In the genomic region with DNA sequence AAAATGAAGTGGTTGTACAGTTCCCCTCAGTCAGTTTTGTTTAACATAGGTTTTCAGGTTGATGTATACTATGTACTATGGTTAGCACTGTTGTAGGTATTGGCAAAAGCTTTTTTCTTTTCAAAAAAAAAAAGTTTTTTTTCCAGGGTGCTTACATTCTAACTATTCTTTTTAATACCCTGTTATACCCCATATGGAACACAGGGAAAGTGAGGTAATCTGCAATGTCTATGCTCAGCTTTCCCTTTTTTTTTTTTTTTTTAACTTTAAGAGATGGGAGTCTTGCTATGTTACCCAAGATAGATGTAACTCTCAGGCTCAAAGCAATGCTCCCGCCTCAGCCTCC, we compare ENCODE assay signal across 8 cellular contexts. TPM values are rescaled to one million over a fixed set of nuclear protein-coding genes. Genes with fewer than 3 reads are reported as not detected.
DNase-seq lines count a peak whose midpoint lies in the region; ATAC-seq and TF ChIP-seq lines count a peak whose summit lies in the region.

No MANE protein-coding gene starts in this region.

- peak overlapping the region; percentile 77 for H3K9ac ChIP-seq in Loucy (ENCODE audit: low read depth, low read length, poor library complexity, severe bottlenecking)

- peaks cover 24 to 28% of the 10 kb centered on the region in 2 donors for H3K36me3 Mint-ChIP-seq in CD4-positive, alpha-beta memory T cell
- H3K36me3 Mint-ChIP-seq in nephron progenitor cell (ENCODE audit: low read depth), result peaks cover 56% of the 10 kb centered on the region

- no peaks in the 10 kb centered on the region for H3K36me3 ChIP-seq in CD4-positive, alpha-beta memory T cell (ENCODE audit: insufficient read depth, low read length)
- H3K36me3 ChIP-seq in Loucy (ENCODE audit: insufficient read depth, low read length), result peaks cover 40% of the 10 kb centered on the region

- H3K27ac ChIP-seq in CD4-positive, alpha-beta memory T cell (ENCODE audit: low read depth, low read length), result peak overlapping the region; percentile 78
- peak overlapping the region in 1 of 2 donors; percentile 70 for H3K27ac ChIP-seq in coronary artery

- peaks cover 15% of the 10 kb centered on the region for H3K4me1 ChIP-seq in CD4-positive, alpha-beta memory T cell (ENCODE audit: insufficient read depth, low read length)
- H3K4me1 ChIP-seq in Loucy (ENCODE audit: insufficient read depth, low read length, poor library complexity, severe bottlenecking), result peaks cover 14% of the 10 kb centered on the region

- peak overlapping the region; percentile 80 to 99 (median 98) for H3K27ac Mint-ChIP-seq in CD4-positive, alpha-beta memory T cell
- H3K27ac Mint-ChIP-seq in nephron progenitor cell, result peak overlapping the region; percentile 100

- intact Hi-C loops in CD4-positive, alpha-beta memory T cell (cut with micrococcal nuclease), result loop anchor here (1.0 to 5.0 kb wide), 5 partner anchors 67 to 725 kb away; a partner anchor contains a TSS

- peaks cover 37% of the 10 kb centered on the region for H3K79me2 ChIP-seq in Loucy (ENCODE audit: insufficient read depth, low read length)

- H4K20me1 ChIP-seq in Loucy (ENCODE audit: insufficient read depth, low read length, poor library complexity, severe bottlenecking), result no peaks in the 10 kb centered on the region

- H3K27me3 Mint-ChIP-seq in CD4-positive, alpha-beta memory T cell, result no peaks in the 10 kb centered on the region
- H3K27me3 Mint-ChIP-seq in nephron progenitor cell (ENCODE audit: low read depth, poor library complexity), result no peaks in the 10 kb centered on the region

- H2AFZ ChIP-seq in Loucy (ENCODE audit: low read length), result peak overlapping the region; percentile 80

- peaks cover 9 to 20% (median 11%) of the 10 kb centered on the region in 4 donors for H3K4me1 Mint-ChIP-seq in CD4-positive, alpha-beta memory T cell
- peaks cover 28% of the 10 kb centered on the region for H3K4me1 Mint-ChIP-seq in nephron progenitor cell

- DNase-seq in CD4-positive, alpha-beta memory T cell, result no peak
- DNase-seq in coronary artery (ENCODE audit: low spot score), result no peak
- DNase-seq in nephron progenitor cell, result no peak
- DNase-seq in midbrain (lab: John Stamatoyannopoulos, UW), result no peak
- no peak for DNase-seq in NCI-H226

- H3K9me2 ChIP-seq in Loucy (replicated peaks; ENCODE audit: low read depth, low read length), result no peaks in the 10 kb centered on the region

- TF ChIP-seq CTCF in Loucy (conservative IDR thresholded peaks at IDR 0.05; ENCODE audit: low read length) (no peak), coronary artery (IDR thresholded peaks at IDR 0.05) (no peak), nephron progenitor cell (IDR thresholded peaks at IDR 0.05) (no peak)

- H3K9me3 Mint-ChIP-seq in CD4-positive, alpha-beta memory T cell, result no peaks in the 10 kb centered on the region
- no peaks in the 10 kb centered on the region for H3K9me3 Mint-ChIP-seq in nephron progenitor cell

- peak overlapping the region; percentile 93 to 100 (median 99) for H3K4me3 Mint-ChIP-seq in CD4-positive, alpha-beta memory T cell
- H3K4me3 Mint-ChIP-seq in nephron progenitor cell, result peak overlapping the region; percentile 96

- no peak for ATAC-seq in GM18858 (IDR thresholded peaks at IDR 0.05; ENCODE audit: unreplicated experiment)
- ATAC-seq in GM18907 (IDR thresholded peaks at IDR 0.05; ENCODE audit: unreplicated experiment), result no peak

- H3K4me2 ChIP-seq in Loucy (ENCODE audit: low read depth, low read length, poor library complexity, severe bottlenecking), result peak overlapping the region; percentile 93

- CTCF ChIA-PET in CD4-positive, alpha-beta memory T cell (lab: Charles Lee; ENCODE audit: partially characterized antibody), result no interaction called here

- 0 out of 2 replicates have a peak, but pooled peaks cover 3% of the 10 kb centered on the region for H3F3A ChIP-seq in Loucy (ENCODE audit: low read depth)

- no peaks in the 10 kb centered on the region for H3K9me3 ChIP-seq in CD4-positive, alpha-beta memory T cell (ENCODE audit: control insufficient read depth in 1 of 2, low read length in 2 of 2)
- no peaks in the 10 kb centered on the region for H3K9me3 ChIP-seq in Loucy (ENCODE audit: insufficient read depth, low read depth, low read length)

- POLR2A ChIA-PET in CD4-positive, alpha-beta memory T cell (lab: Charles Lee; ENCODE audit: partially characterized antibody), result interaction anchor here (1.7 kb wide), 1 partner anchor 9 kb away, joined by 4 read pairs; no protein-coding TSS in a partner anchor

- H3K4me3 ChIP-seq in CD4-positive, alpha-beta memory T cell (ENCODE audit: low read length in 2 of 2), result peak overlapping the region; percentile 26 to 78
- H3K4me3 ChIP-seq in Loucy (ENCODE audit: low read length, poor library complexity, severe bottlenecking), result peak overlapping the region; percentile 83
- H3K4me3 ChIP-seq in coronary artery, result peak overlapping the region; percentile 82

- H3K27me3 ChIP-seq in CD4-positive, alpha-beta memory T cell (ENCODE audit: insufficient read depth, low read length), result no peaks in the 10 kb centered on the region
- H3K27me3 ChIP-seq in Loucy (ENCODE audit: insufficient read depth, low read length, poor library complexity, severe bottlenecking), result no peaks in the 10 kb centered on the region

RNA-seq across cellular contexts. Expression of a gene that starts 0.6 kb away (rescaled TPM):
- total RNA-seq in CD4-positive, alpha-beta memory T cell, result 1 to 10 TPM; 4.2 to 4.9 TPM
- 1 to 10 TPM; 2.6 to 4.9 TPM for polyA plus RNA-seq in CD4-positive, alpha-beta memory T cell
